5 cellular contexts compared by ENCODE assay signal in the genomic region with DNA sequence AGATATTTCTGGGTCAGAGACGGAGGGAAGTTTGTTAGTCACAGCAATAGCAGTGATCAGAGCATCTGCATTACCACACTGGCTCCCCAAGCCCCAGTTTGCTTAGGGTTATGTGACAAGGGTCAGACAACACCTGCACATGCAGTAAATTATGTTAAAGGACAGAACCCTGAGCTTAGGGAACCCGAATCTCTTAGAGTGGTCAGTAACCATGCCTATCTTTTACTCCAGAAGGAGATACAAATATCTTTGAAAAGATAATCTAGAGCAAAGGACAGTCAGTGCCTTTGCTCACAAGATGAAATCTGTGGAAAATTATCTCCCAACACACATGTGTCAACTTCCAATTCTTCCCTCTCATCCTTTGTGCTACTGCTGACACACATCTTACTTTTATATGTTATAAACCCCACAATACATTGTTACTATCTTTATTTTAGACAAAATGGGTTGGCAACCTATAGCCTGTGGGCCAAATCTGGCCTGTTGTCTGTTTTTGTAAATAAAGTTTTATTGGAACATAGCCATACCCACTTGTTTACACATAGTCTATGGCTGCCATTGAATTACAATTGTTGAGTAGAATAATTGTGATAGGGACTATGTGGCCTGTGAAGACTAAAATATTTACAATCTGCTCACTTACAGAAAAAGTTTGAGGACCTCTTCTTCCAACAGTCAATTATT.
"Had no signal": no experiment of that assay in that cellular context is flagged by ENCODE, and none has a peak within 500 bp of the region (broad histone marks: within the 10 kb centered on the region; RNA-seq: fewer than 3 reads in every experiment).

No MANE protein-coding gene starts in this region.

- FAIRE-seq: GM12891, GM18507, GM19239 had no signal

- DNase-seq: GDM1, GF-D8 had no signal
